ENCODE assay signal across 2 cellular contexts in genomic region chr6:121068749-121069148, GRCh38.
A peak's percentile ranks its signal among the peaks of the same experiment; 100 is the strongest.
DNase-seq lines count a peak whose midpoint lies in the region; ATAC-seq, FAIRE-seq and TF ChIP-seq lines count a peak whose summit lies in the region.
"Not testable (repeated sequence)": the region's sequence is repeated elsewhere in the genome, so short reads cannot be mapped to it uniquely, and the experiment has no call there.

No MANE protein-coding gene starts in this region.

- POLR2A ChIA-PET in A549 (lab: Yijun Ruan, JAX); HEK293 (lab: Yijun Ruan, JAX): not testable (repeated sequence)

- not testable (repeated sequence) for H3K4me2 ChIP-seq in A549

- not testable (repeated sequence) for FAIRE-seq in A549 (lab: Jason Lieb, UNC)

- not testable (repeated sequence) for TF ChIP-seq RAD21 in A549 (conservative IDR thresholded peaks at IDR 0.05 in 1 of 2, IDR thresholded peaks at IDR 0.05 in 1 of 2)

- H3K27ac ChIP-seq in A549; HEK293 (ENCODE audit: extremely low read depth, low read depth, low read length): not testable (repeated sequence)

- TF ChIP-seq EP300 in A549 (IDR thresholded peaks at IDR 0.05), result not testable (repeated sequence)

- CTCF ChIA-PET in A549 (lab: Yijun Ruan, JAX); HEK293 (lab: Yijun Ruan, JAX): not testable (repeated sequence)

- not testable (repeated sequence) for DNase-seq in A549 (ENCODE audit: low read depth in 1 of 2, low spot score in 1 of 2)

- TF ChIP-seq POLR2A in A549 (IDR thresholded peaks at IDR 0.05; ENCODE audit: low read length), result not testable (repeated sequence)

- H3K4me1 ChIP-seq in A549; HEK293 (ENCODE audit: control insufficient read depth, insufficient read depth, low read length): not testable (repeated sequence)

- not testable (repeated sequence) for H3K36me3 ChIP-seq in HEK293 (ENCODE audit: control insufficient read depth in 2 of 2, insufficient read depth in 1 of 2, low read length in 2 of 2)

- not testable (repeated sequence) for TF ChIP-seq CTCF in A549 (IDR thresholded peaks at IDR 0.05); HEK293 (tag by site-specific recombination; IDR thresholded peaks at IDR 0.05)

- not testable (repeated sequence) for H3K9me3 ChIP-seq in A549; HEK293 (ENCODE audit: control insufficient read depth, insufficient read depth, low read depth, low read length)

- not testable (repeated sequence) for ATAC-seq in A549

- 100% methylated on average over 1 of the region's 1 CpG for WGBS in A549 (ENCODE audit: missing lambda C conversion rate)

- H3K4me3 ChIP-seq in A549; HEK293 (ENCODE audit: low read depth, low read length): not testable (repeated sequence)

TF ChIP-seq in A549, 52 proteins besides CTCF, POLR2A, EP300 and RAD21:
- peak; percentile 46 for TF ChIP-seq ZFP36 (IDR thresholded peaks at IDR 0.05; ENCODE audit: borderline replicate concordance, partially characterized antibody)

TF ChIP-seq in HEK293, 187 proteins besides CTCF, POLR2A, EP300 and RAD21:
- peak; percentile 93 for TF ChIP-seq ZNF585B (tag by site-specific recombination; IDR thresholded peaks at IDR 0.05)
TF ChIP-seq in HEK293: peak in this region for 1; not testable (repeated sequence) for 186.
